ENCODE assay signal across 32 cellular contexts in the genomic region with DNA sequence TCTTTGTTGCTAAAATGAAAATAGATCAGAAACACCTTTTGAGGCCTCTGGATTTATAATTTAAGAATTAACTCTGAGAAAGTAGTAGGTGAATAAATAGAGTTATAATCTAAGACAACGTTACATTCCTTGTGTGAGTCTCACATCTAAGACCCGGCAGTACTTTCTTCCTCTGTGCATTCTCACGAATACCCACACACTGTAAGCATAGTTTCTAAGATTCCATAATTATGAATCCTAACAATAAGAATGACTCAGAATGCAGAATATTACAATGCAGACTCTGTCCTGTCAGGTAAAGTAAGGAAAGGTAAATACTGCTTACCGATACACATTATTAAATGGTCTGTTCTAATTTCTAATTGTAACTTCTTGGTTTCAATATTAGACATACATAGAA.
"Had no signal": no experiment of that assay in that cellular context is flagged by ENCODE, and none has a peak within 500 bp of the region (broad histone marks: within the 10 kb centered on the region; RNA-seq: fewer than 3 reads in every experiment).

No MANE protein-coding gene starts in this region.

- H3K9me3 ChIP-seq: adrenal gland, ascending aorta had no signal

- H3K4me3 ChIP-seq: adrenal gland, ascending aorta, body of pancreas, cardiac muscle cell had no signal

- H3K4me1 ChIP-seq: adrenal gland, ascending aorta, body of pancreas had no signal

- H3K27me3 ChIP-seq: adrenal gland, ascending aorta, body of pancreas, brain microvascular endothelial cell, cardiac muscle cell had no signal

- H3K27ac ChIP-seq: adrenal gland, ascending aorta, body of pancreas, brain microvascular endothelial cell, cardiac muscle cell had no signal

- DNase-seq: activated effector memory CD4-positive, alpha-beta T cell treated with anti-CD3 and anti-CD28 coated beads, Interleukin-2, amount 50 U/mL, for 16 hours; activated effector memory CD4-positive, alpha-beta T cell treated with Interleukin-2 at 50 U/mL for 16 hours; activated gamma-delta T cell; activated gamma-delta T cell treated with Interleukin-2 at 50 U/mL for 16 hours; activated naive CD4-positive, alpha-beta T cell; activated naive CD4-positive, alpha-beta T cell treated with anti-CD3 and anti-CD28 coated beads for 36 hours; activated naive CD4-positive, alpha-beta T cell treated with anti-CD3 and anti-CD28 coated beads, Interleukin-2, amount 10 ng/mL, durations not matched to agents 7 days and 5 days; activated naive CD4-positive, alpha-beta T cell treated with anti-CD3 and anti-CD28 coated beads, Interleukin-2, amount 50 U/mL, for 16 hours; activated naive CD4-positive, alpha-beta T cell treated with Interleukin-2 at 50 U/mL for 16 hours; activated naive CD8-positive, alpha-beta T cell treated with anti-CD3 and anti-CD28 coated beads for 36 hours; activated naive CD8-positive, alpha-beta T cell treated with anti-CD3 and anti-CD28 coated beads, Interleukin-2, amount 10 ng/mL, durations not matched to agents 7 days and 5 days; activated naive CD8-positive, alpha-beta T cell treated with anti-CD3 and anti-CD28 coated beads, Interleukin-2, amount 50 U/mL, for 24 hours; activated T-cell treated with anti-CD3 and anti-CD28 coated beads for 4 hours; activated T-cell treated with anti-CD3 and anti-CD28 coated beads, Interleukin-2, amount 50 U/mL, for 1 hour; activated T-cell treated with anti-CD3 and anti-CD28 coated beads, Interleukin-2, amount 50 U/mL, for 24 hours; activated T-cell treated with anti-CD3 and anti-CD28 coated beads, Interleukin-2, amount 50 U/mL, for 4 hours; activated T-cell treated with anti-CD3 and anti-CD28 coated beads, Interleukin-2, amount 50 U/mL, for 48 hours; activated T-cell treated with anti-CD3 and anti-CD28 coated beads, Interleukin-2, amount 50 U/mL, for 72 hours; adrenal gland; amniotic stem cell; amygdala; anterior cingulate cortex; aorta; body of pancreas; brain microvascular endothelial cell; caudate nucleus; central memory CD4-positive, alpha-beta T cell; cerebellar nuclear complex had no signal

- ATAC-seq: activated naive CD4-positive, alpha-beta T cell treated with anti-CD3 and anti-CD28 coated beads, Interleukin-2, amount 50 U/mL, for 72 hours; activated naive CD8-positive, alpha-beta T cell treated with anti-CD3 and anti-CD28 coated beads, Interleukin-2, amount 50 U/mL, for 24 hours; activated T-cell treated with anti-CD3 and anti-CD28 coated beads, Interleukin-2, amount 50 U/mL, for 4 hours; activated T-cell treated with anti-CD3 and anti-CD28 coated beads, Interleukin-2, amount 50 U/mL, for 72 hours; activated T-helper 17 cell treated with anti-CD3 and anti-CD28 coated beads, Interleukin-2, amount 50 U/mL, for 72 hours; body of pancreas had no signal

- H3K36me3 ChIP-seq: adrenal gland, ascending aorta, brain microvascular endothelial cell, cardiac muscle cell had no signal
